Comparison of ENCODE assay signal across 40 cellular contexts in genomic region chr6:35817515-35817914, GRCh38. TPM values are rescaled to one million over a fixed set of nuclear protein-coding genes. Genes with fewer than 3 reads are reported as not detected.
"Had no signal": no experiment of that assay in that cellular context is flagged by ENCODE, and none has a peak within 500 bp of the region (broad histone marks: within the 10 kb centered on the region; RNA-seq: fewer than 3 reads in every experiment).

No MANE protein-coding gene starts in this region.

- H3K4me1 ChIP-seq: adrenal gland, ascending aorta, body of pancreas, breast epithelium had no signal

- H3K27me3 ChIP-seq: adrenal gland, ascending aorta, body of pancreas, brain microvascular endothelial cell, breast epithelium, cardiac muscle cell had no signal

- FAIRE-seq: astrocyte, bronchial epithelial cell had no signal

- H3K27ac ChIP-seq: adrenal gland, ascending aorta, body of pancreas, brain microvascular endothelial cell, breast epithelium, cardiac muscle cell had no signal

- ATAC-seq: activated naive CD4-positive, alpha-beta T cell treated with anti-CD3 and anti-CD28 coated beads, Interleukin-2, amount 50 U/mL, for 72 hours; activated naive CD8-positive, alpha-beta T cell treated with anti-CD3 and anti-CD28 coated beads, Interleukin-2, amount 50 U/mL, for 24 hours; activated T-cell treated with anti-CD3 and anti-CD28 coated beads, Interleukin-2, amount 50 U/mL, for 4 hours; activated T-cell treated with anti-CD3 and anti-CD28 coated beads, Interleukin-2, amount 50 U/mL, for 72 hours; activated T-helper 17 cell treated with anti-CD3 and anti-CD28 coated beads, Interleukin-2, amount 50 U/mL, for 72 hours; body of pancreas had no signal

- H3K36me3 ChIP-seq: adrenal gland, ascending aorta, brain microvascular endothelial cell, breast epithelium, cardiac muscle cell had no signal

- H3K9me3 ChIP-seq: body of pancreas had no signal

- DNase-seq: activated effector memory CD4-positive, alpha-beta T cell treated with anti-CD3 and anti-CD28 coated beads, Interleukin-2, amount 50 U/mL, for 16 hours; activated effector memory CD4-positive, alpha-beta T cell treated with Interleukin-2 at 50 U/mL for 16 hours; activated gamma-delta T cell; activated gamma-delta T cell treated with Interleukin-2 at 50 U/mL for 16 hours; activated naive CD4-positive, alpha-beta T cell; activated naive CD4-positive, alpha-beta T cell treated with anti-CD3 and anti-CD28 coated beads for 36 hours; activated naive CD4-positive, alpha-beta T cell treated with anti-CD3 and anti-CD28 coated beads, Interleukin-2, amount 10 ng/mL, durations not matched to agents 7 days and 5 days; activated naive CD4-positive, alpha-beta T cell treated with anti-CD3 and anti-CD28 coated beads, Interleukin-2, amount 50 U/mL, for 16 hours; activated naive CD4-positive, alpha-beta T cell treated with Interleukin-2 at 50 U/mL for 16 hours; activated naive CD8-positive, alpha-beta T cell treated with anti-CD3 and anti-CD28 coated beads for 36 hours; activated naive CD8-positive, alpha-beta T cell treated with anti-CD3 and anti-CD28 coated beads, Interleukin-2, amount 10 ng/mL, durations not matched to agents 7 days and 5 days; activated naive CD8-positive, alpha-beta T cell treated with anti-CD3 and anti-CD28 coated beads, Interleukin-2, amount 50 U/mL, for 24 hours; activated T-cell treated with anti-CD3 and anti-CD28 coated beads, Interleukin-2, amount 50 U/mL, for 1 hour; activated T-cell treated with anti-CD3 and anti-CD28 coated beads, Interleukin-2, amount 50 U/mL, for 24 hours; activated T-cell treated with anti-CD3 and anti-CD28 coated beads, Interleukin-2, amount 50 U/mL, for 4 hours; activated T-cell treated with anti-CD3 and anti-CD28 coated beads, Interleukin-2, amount 50 U/mL, for 48 hours; activated T-cell treated with anti-CD3 and anti-CD28 coated beads, Interleukin-2, amount 50 U/mL, for 72 hours; adrenal gland; amniotic stem cell; amygdala; anterior cingulate cortex; aorta; body of pancreas; brain microvascular endothelial cell; caudate nucleus; central memory CD4-positive, alpha-beta T cell; cerebellar nuclear complex had no signal

- H3K4me3 ChIP-seq: adrenal gland, ascending aorta, body of pancreas, breast epithelium, cardiac muscle cell had no signal

RNA-seq across cellular contexts. Expression of gene LHFPL5, which starts 12.4 kb away (rescaled TPM):
- total RNA-seq: activated naive CD4-positive, alpha-beta T cell treated with anti-CD3 and anti-CD28 coated beads for 36 hours; activated naive CD4-positive, alpha-beta T cell treated with anti-CD3 and anti-CD28 coated beads, Interleukin-2, amount 50 U/mL, for 72 hours; activated naive CD8-positive, alpha-beta T cell treated with anti-CD3 and anti-CD28 coated beads for 36 hours; activated naive CD8-positive, alpha-beta T cell treated with anti-CD3 and anti-CD28 coated beads, Interleukin-2, amount 10 ng/mL, durations not matched to agents 7 days and 5 days; activated T-cell treated with anti-CD3 and anti-CD28 coated beads, Interleukin-2, amount 50 U/mL, for 4 hours; activated T-cell treated with anti-CD3 and anti-CD28 coated beads, Interleukin-2, amount 50 U/mL, for 72 hours; activated T-helper 1 cell treated with anti-CD3 and anti-CD28 coated beads, Interleukin-12 subunit alpha, Interleukin-12 subunit beta, Interleukin-2, Interleukin-4 antibody, amounts not matched to agents 30 ng/mL and 10 ng/mL and 1 ng/mL, durations not matched to agents 14 hours and 24 hours and 36 hours; activated T-helper 2 cell treated with anti-CD3 and anti-CD28 coated beads, Interferon-gamma antibody, Interleukin-2, Interleukin-4, amounts not matched to agents 10 μg/mL and 5 μg/mL and 100 μg/mL, durations not matched to agents 14 hours and 24 hours and 36 hours; aorta; ascending aorta; astrocyte; breast epithelium; bronchial epithelial cell; cardiac muscle cell; cardiac septum; chondrocyte had no signal
- polyA plus RNA-seq: aorta, cardiac muscle cell had no signal

RNA-seq across cellular contexts. Expression of gene CLPS, which starts 20.4 kb away (rescaled TPM):
- total RNA-seq: activated naive CD4-positive, alpha-beta T cell treated with anti-CD3 and anti-CD28 coated beads for 36 hours; activated naive CD4-positive, alpha-beta T cell treated with anti-CD3 and anti-CD28 coated beads, Interleukin-2, amount 50 U/mL, for 72 hours; activated naive CD8-positive, alpha-beta T cell treated with anti-CD3 and anti-CD28 coated beads for 36 hours; activated naive CD8-positive, alpha-beta T cell treated with anti-CD3 and anti-CD28 coated beads, Interleukin-2, amount 10 ng/mL, durations not matched to agents 7 days and 5 days; activated T-cell treated with anti-CD3 and anti-CD28 coated beads, Interleukin-2, amount 50 U/mL, for 72 hours; activated T-helper 1 cell treated with anti-CD3 and anti-CD28 coated beads, Interleukin-12 subunit alpha, Interleukin-12 subunit beta, Interleukin-2, Interleukin-4 antibody, amounts not matched to agents 30 ng/mL and 10 ng/mL and 1 ng/mL, durations not matched to agents 14 hours and 24 hours and 36 hours; activated T-helper 2 cell treated with anti-CD3 and anti-CD28 coated beads, Interferon-gamma antibody, Interleukin-2, Interleukin-4, amounts not matched to agents 10 μg/mL and 5 μg/mL and 100 μg/mL, durations not matched to agents 14 hours and 24 hours and 36 hours; ascending aorta; astrocyte; breast epithelium; bronchial epithelial cell; cardiac muscle cell; cardiac septum; cerebellum; chondrocyte had no signal
- polyA plus RNA-seq: cardiac muscle cell had no signal

RNA-seq across cellular contexts. Expression of gene CLPSL1, which starts 36.7 kb away (rescaled TPM):
- total RNA-seq: activated naive CD4-positive, alpha-beta T cell treated with anti-CD3 and anti-CD28 coated beads for 36 hours; activated naive CD4-positive, alpha-beta T cell treated with anti-CD3 and anti-CD28 coated beads, Interleukin-2, amount 50 U/mL, for 72 hours; activated naive CD8-positive, alpha-beta T cell treated with anti-CD3 and anti-CD28 coated beads for 36 hours; activated naive CD8-positive, alpha-beta T cell treated with anti-CD3 and anti-CD28 coated beads, Interleukin-2, amount 10 ng/mL, durations not matched to agents 7 days and 5 days; activated T-cell treated with anti-CD3 and anti-CD28 coated beads, Interleukin-2, amount 50 U/mL, for 4 hours; activated T-cell treated with anti-CD3 and anti-CD28 coated beads, Interleukin-2, amount 50 U/mL, for 72 hours; activated T-helper 1 cell treated with anti-CD3 and anti-CD28 coated beads, Interleukin-12 subunit alpha, Interleukin-12 subunit beta, Interleukin-2, Interleukin-4 antibody, amounts not matched to agents 30 ng/mL and 10 ng/mL and 1 ng/mL, durations not matched to agents 14 hours and 24 hours and 36 hours; activated T-helper 17 cell treated with anti-CD3 and anti-CD28 coated beads, Interleukin-2, amount 50 U/mL, for 72 hours; activated T-helper 2 cell treated with anti-CD3 and anti-CD28 coated beads, Interferon-gamma antibody, Interleukin-2, Interleukin-4, amounts not matched to agents 10 μg/mL and 5 μg/mL and 100 μg/mL, durations not matched to agents 14 hours and 24 hours and 36 hours; adrenal gland; aorta; ascending aorta; astrocyte; bronchial epithelial cell; cardiac muscle cell; cardiac septum; cerebellum; chondrocyte had no signal
- polyA plus RNA-seq: adipose tissue, adrenal gland, aorta, cardiac muscle cell had no signal

RNA-seq across cellular contexts. Expression of gene CLPSL2, which starts 41.1 kb away (rescaled TPM):
- total RNA-seq: activated naive CD4-positive, alpha-beta T cell treated with anti-CD3 and anti-CD28 coated beads for 36 hours; activated naive CD8-positive, alpha-beta T cell treated with anti-CD3 and anti-CD28 coated beads for 36 hours; activated naive CD8-positive, alpha-beta T cell treated with anti-CD3 and anti-CD28 coated beads, Interleukin-2, amount 10 ng/mL, durations not matched to agents 7 days and 5 days; activated T-cell treated with anti-CD3 and anti-CD28 coated beads, Interleukin-2, amount 50 U/mL, for 4 hours; activated T-cell treated with anti-CD3 and anti-CD28 coated beads, Interleukin-2, amount 50 U/mL, for 72 hours; activated T-helper 1 cell treated with anti-CD3 and anti-CD28 coated beads, Interleukin-12 subunit alpha, Interleukin-12 subunit beta, Interleukin-2, Interleukin-4 antibody, amounts not matched to agents 30 ng/mL and 10 ng/mL and 1 ng/mL, durations not matched to agents 14 hours and 24 hours and 36 hours; activated T-helper 17 cell treated with anti-CD3 and anti-CD28 coated beads, Interleukin-2, amount 50 U/mL, for 72 hours; activated T-helper 2 cell treated with anti-CD3 and anti-CD28 coated beads, Interferon-gamma antibody, Interleukin-2, Interleukin-4, amounts not matched to agents 10 μg/mL and 5 μg/mL and 100 μg/mL, durations not matched to agents 14 hours and 24 hours and 36 hours; adrenal gland; aorta; ascending aorta; astrocyte; body of pancreas; bronchial epithelial cell; cardiac muscle cell; cardiac septum; cerebellum; chondrocyte had no signal
- polyA plus RNA-seq: adrenal gland, aorta had no signal
